ENCODE assay signal across 10 cellular contexts in the genomic region with DNA sequence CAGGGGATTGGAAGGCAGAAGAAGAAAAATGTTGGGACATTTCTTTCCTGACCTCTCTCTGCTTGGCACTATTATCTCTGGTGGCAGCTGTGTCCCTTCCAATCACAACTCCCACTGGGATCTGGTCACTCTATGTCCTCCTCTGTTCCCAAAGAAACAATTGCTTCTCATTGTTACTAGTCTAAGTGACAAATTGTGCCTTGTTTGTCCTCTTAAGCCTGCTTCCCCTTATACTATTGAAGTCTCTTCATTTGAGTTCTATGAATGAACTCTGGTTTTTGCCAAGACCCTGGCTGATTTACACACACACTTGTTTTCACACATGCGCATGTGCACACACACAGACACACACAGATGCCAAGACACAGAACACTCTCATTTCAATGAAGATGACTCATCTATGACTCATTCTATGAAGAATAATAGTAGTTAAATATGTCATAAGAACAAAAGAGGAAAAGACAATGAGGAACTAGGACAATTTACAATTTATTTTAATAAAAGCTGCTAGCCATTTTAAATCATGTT.
DNase-seq lines count a peak whose midpoint lies in the region; FAIRE-seq and TF ChIP-seq lines count a peak whose summit lies in the region.
"Had no signal": no experiment of that assay in that cellular context is flagged by ENCODE, and none has a peak within 500 bp of the region (broad histone marks: within the 10 kb centered on the region; RNA-seq: fewer than 3 reads in every experiment).

No MANE protein-coding gene starts in this region.

- TF ChIP-seq EP300 in suprapubic skin (IDR thresholded peaks at IDR 0.05) = no peak

- no peak for TF ChIP-seq CTCF in suprapubic skin (IDR thresholded peaks at IDR 0.05)

- H3K9me3 ChIP-seq in suprapubic skin = no peaks in the 10 kb centered on the region
- H3K9me3 ChIP-seq: right lobe of liver had no signal

- no peak for FAIRE-seq in RCC 7860 (lab: Jason Lieb, UNC)

- TF ChIP-seq POLR2A in suprapubic skin (IDR thresholded peaks at IDR 0.05) = no peak

- DNase-seq in AML-193 (lab: John Stamatoyannopoulos, UW) (peak; percentile 70 to 72), H4 (ENCODE audit: low spot score) (peak; percentile 19), RCC 7860 (ENCODE audit: low spot score) (peak; percentile 26), foreskin melanocyte (peak; percentile 66), suprapubic skin (ENCODE audit: low spot score in 2 of 2) (no peak), SW 1271 (lab: John Stamatoyannopoulos, UW) (no peak), cortex of kidney (lab: John Stamatoyannopoulos, UW) (no peak), NCI-H2107 treated with DMSO at 0.1 percent for 48 hours (lab: John Stamatoyannopoulos, UW; ENCODE audit: unreplicated experiment) (no peak)
- DNase-seq: NCI-H774, right lobe of liver had no signal

- H3K27me3 ChIP-seq in suprapubic skin = no peaks in the 10 kb centered on the region
- H3K27me3 ChIP-seq: right lobe of liver had no signal

- no peaks in the 10 kb centered on the region for H3K36me3 ChIP-seq in suprapubic skin
- H3K36me3 ChIP-seq: right lobe of liver had no signal

- no peak overlapping the region for H3K27ac ChIP-seq in suprapubic skin
- H3K27ac ChIP-seq: right lobe of liver had no signal

- H3K4me1 ChIP-seq in suprapubic skin = no peaks in the 10 kb centered on the region
- H3K4me1 ChIP-seq: right lobe of liver had no signal

- no peak overlapping the region for H3K4me3 ChIP-seq in suprapubic skin
- H3K4me3 ChIP-seq: right lobe of liver had no signal

- 22% methylated on average over 1 of the region's 1 CpG for WGBS in suprapubic skin

Comparison
In these comparisons a context has a peak if more than half of its experiments do, and no peak if none do; other contexts are left out.
1. DNase-seq: peak in AML-193 (2 of 2), H4 (single experiment), RCC 7860 (single experiment) and foreskin melanocyte (single experiment); none in suprapubic skin (0 of 2), SW 1271 (0 of 2), cortex of kidney (single experiment) and NCI-H2107 treated with DMSO at 0.1 percent for 48 hours (single experiment).